1 cellular context compared by ENCODE assay signal in genomic region chr21:21997390-21998333, GRCh38.
TF ChIP-seq lines count a peak whose summit lies in the region.

No MANE protein-coding gene starts in this region.

TF ChIP-seq in WTC11, 78 proteins besides CTCF, POLR2A, EP300 and RAD21 (continued from another document):
- TF ChIP-seq, protein P1, sequence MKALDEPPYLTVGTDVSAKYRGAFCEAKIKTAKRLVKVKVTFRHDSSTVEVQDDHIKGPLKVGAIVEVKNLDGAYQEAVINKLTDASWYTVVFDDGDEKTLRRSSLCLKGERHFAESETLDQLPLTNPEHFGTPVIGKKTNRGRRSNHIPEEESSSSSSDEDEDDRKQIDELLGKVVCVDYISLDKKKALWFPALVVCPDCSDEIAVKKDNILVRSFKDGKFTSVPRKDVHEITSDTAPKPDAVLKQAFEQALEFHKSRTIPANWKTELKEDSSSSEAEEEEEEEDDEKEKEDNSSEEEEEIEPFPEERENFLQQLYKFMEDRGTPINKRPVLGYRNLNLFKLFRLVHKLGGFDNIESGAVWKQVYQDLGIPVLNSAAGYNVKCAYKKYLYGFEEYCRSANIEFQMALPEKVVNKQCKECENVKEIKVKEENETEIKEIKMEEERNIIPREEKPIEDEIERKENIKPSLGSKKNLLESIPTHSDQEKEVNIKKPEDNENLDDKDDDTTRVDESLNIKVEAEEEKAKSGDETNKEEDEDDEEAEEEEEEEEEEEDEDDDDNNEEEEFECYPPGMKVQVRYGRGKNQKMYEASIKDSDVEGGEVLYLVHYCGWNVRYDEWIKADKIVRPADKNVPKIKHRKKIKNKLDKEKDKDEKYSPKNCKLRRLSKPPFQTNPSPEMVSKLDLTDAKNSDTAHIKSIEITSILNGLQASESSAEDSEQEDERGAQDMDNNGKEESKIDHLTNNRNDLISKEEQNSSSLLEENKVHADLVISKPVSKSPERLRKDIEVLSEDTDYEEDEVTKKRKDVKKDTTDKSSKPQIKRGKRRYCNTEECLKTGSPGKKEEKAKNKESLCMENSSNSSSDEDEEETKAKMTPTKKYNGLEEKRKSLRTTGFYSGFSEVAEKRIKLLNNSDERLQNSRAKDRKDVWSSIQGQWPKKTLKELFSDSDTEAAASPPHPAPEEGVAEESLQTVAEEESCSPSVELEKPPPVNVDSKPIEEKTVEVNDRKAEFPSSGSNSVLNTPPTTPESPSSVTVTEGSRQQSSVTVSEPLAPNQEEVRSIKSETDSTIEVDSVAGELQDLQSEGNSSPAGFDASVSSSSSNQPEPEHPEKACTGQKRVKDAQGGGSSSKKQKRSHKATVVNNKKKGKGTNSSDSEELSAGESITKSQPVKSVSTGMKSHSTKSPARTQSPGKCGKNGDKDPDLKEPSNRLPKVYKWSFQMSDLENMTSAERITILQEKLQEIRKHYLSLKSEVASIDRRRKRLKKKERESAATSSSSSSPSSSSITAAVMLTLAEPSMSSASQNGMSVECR (CRISPR knock-in tag; IDR thresholded peaks at IDR 0.05; ENCODE audit: borderline replicate concordance): no peak
- TF ChIP-seq ZNF532 (CRISPR knock-in tag; IDR thresholded peaks at IDR 0.05; ENCODE audit: borderline replicate concordance) (no peak), NR1H2 (CRISPR knock-in tag; IDR thresholded peaks at IDR 0.05) (no peak), NFATC4 (CRISPR knock-in tag; IDR thresholded peaks at IDR 0.05) (no peak)
